Comparison of ENCODE assay signal across 1 cellular context in the genomic region with DNA sequence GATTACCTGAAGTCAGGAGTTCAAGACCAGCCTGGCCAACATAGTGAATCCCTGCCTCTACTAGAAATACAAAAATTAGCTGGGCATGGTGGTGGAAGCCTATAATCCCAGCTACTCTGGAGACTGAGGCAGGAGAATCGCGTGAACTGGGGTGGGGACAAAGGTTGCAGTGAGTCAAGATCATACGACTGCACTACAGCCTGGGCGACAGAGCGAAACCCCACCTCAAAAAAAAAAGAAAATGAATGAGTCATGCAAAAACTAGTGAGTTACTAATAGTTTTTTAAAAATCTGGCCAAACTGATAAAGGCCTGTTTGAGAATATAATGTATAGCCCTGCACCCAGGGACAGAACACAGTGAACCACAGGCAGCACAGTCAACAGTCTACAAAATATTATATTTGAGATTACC.
TF ChIP-seq lines count a peak whose summit lies in the region.

No MANE protein-coding gene starts in this region.

TF ChIP-seq in K562, 482 proteins besides CTCF, POLR2A, EP300 and RAD21 (continued from another document and continues in another):
- TF ChIP-seq, protein P1, sequence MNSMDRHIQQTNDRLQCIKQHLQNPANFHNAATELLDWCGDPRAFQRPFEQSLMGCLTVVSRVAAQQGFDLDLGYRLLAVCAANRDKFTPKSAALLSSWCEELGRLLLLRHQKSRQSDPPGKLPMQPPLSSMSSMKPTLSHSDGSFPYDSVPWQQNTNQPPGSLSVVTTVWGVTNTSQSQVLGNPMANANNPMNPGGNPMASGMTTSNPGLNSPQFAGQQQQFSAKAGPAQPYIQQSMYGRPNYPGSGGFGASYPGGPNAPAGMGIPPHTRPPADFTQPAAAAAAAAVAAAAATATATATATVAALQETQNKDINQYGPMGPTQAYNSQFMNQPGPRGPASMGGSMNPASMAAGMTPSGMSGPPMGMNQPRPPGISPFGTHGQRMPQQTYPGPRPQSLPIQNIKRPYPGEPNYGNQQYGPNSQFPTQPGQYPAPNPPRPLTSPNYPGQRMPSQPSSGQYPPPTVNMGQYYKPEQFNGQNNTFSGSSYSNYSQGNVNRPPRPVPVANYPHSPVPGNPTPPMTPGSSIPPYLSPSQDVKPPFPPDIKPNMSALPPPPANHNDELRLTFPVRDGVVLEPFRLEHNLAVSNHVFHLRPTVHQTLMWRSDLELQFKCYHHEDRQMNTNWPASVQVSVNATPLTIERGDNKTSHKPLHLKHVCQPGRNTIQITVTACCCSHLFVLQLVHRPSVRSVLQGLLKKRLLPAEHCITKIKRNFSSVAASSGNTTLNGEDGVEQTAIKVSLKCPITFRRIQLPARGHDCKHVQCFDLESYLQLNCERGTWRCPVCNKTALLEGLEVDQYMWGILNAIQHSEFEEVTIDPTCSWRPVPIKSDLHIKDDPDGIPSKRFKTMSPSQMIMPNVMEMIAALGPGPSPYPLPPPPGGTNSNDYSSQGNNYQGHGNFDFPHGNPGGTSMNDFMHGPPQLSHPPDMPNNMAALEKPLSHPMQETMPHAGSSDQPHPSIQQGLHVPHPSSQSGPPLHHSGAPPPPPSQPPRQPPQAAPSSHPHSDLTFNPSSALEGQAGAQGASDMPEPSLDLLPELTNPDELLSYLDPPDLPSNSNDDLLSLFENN (IDR thresholded peaks at IDR 0.05; ENCODE audit: low read depth in 2 of 2, low read length in 2 of 2) = no peak
- TF ChIP-seq SRSF3 (IDR thresholded peaks at IDR 0.05; ENCODE audit: insufficient read depth, low read length) (no peak), PHTF2 (CRISPR knock-in tag; IDR thresholded peaks at IDR 0.05) (no peak), KLF1 (tag; IDR thresholded peaks at IDR 0.05) (no peak), BRD9 (IDR thresholded peaks at IDR 0.05; ENCODE audit: low read depth, partially characterized antibody) (no peak), BRD4 (IDR thresholded peaks at IDR 0.05) (no peak), SP1 (CRISPR knock-in tag; IDR thresholded peaks at IDR 0.05) (0 out of 2 replicates have a peak, but pooled peaks have one; percentile 24), JUNB (CRISPR knock-in tag; conservative IDR thresholded peaks at IDR 0.05) (no peak), PML (IDR thresholded peaks at IDR 0.05; ENCODE audit: low read length) (no peak), ZNF583 (CRISPR knock-in tag; IDR thresholded peaks at IDR 0.05) (no peak), KDM4B (IDR thresholded peaks at IDR 0.05; ENCODE audit: borderline replicate concordance in 2 of 2, low read depth in 1 of 2) (no peak), GABPB2 (CRISPR knock-in tag; conservative IDR thresholded peaks at IDR 0.05) (no peak), SPI1 (IDR thresholded peaks at IDR 0.05; ENCODE audit: borderline replicate concordance, low read depth, low read length) (no peak), HMGN3 (IDR thresholded peaks at IDR 0.05; ENCODE audit: borderline replicate concordance, extremely low read depth, insufficient read length, low read depth, low read length) (no peak), SLC30A9 (CRISPR knock-in tag; IDR thresholded peaks at IDR 0.05) (no peak), GTF2E2 (tag; IDR thresholded peaks at IDR 0.05) (no peak), ZNF75A (CRISPR knock-in tag; IDR thresholded peaks at IDR 0.05) (no peak), NEUROD1 (IDR thresholded peaks at IDR 0.05; ENCODE audit: borderline replicate concordance, low read depth, low read length, partially characterized antibody) (no peak), TEAD1 (CRISPR knock-in tag; IDR thresholded peaks at IDR 0.05) (no peak), MTF1 (CRISPR knock-in tag; IDR thresholded peaks at IDR 0.05; ENCODE audit: borderline replicate concordance) (no peak), ILK (tag; IDR thresholded peaks at IDR 0.05; ENCODE audit: borderline replicate concordance, low read depth) (no peak), THRAP3 (IDR thresholded peaks at IDR 0.05; ENCODE audit: borderline replicate concordance) (no peak), TAL1 (IDR thresholded peaks at IDR 0.05) (peak; percentile 61), BCL6 (CRISPR knock-in tag; IDR thresholded peaks at IDR 0.05) (no peak), FUS (optimal IDR thresholded peaks at IDR 0.05; ENCODE audit: low read depth, low read length) (no peak), DACH1 (IDR thresholded peaks at IDR 0.05; ENCODE audit: partially characterized antibody) (peak; percentile 28), GATAD2B (IDR thresholded peaks at IDR 0.05; ENCODE audit: borderline replicate concordance) (no peak), TCFL5 (CRISPR knock-in tag; conservative IDR thresholded peaks at IDR 0.05) (no peak), COPS2 (conservative IDR thresholded peaks at IDR 0.05) (no peak), LCOR (CRISPR knock-in tag; IDR thresholded peaks at IDR 0.05) (no peak), TRIM24 (IDR thresholded peaks at IDR 0.05) (peak in 1 of 2 experiments; percentile 71; a peak in 2 of 4 replicates), SOX6 (IDR thresholded peaks at IDR 0.05) (peak; percentile 24; the same call in 1 of the 2 replicates), KLF10 (CRISPR knock-in tag; IDR thresholded peaks at IDR 0.05) (no peak), MYNN (IDR thresholded peaks at IDR 0.05) (no peak), MYNN (CRISPR knock-in tag; IDR thresholded peaks at IDR 0.05) (no peak), JUND (IDR thresholded peaks at IDR 0.05; ENCODE audit: borderline replicate concordance, low read depth, low read length) (peak; percentile 90), JUND (tag; IDR thresholded peaks at IDR 0.05; ENCODE audit: borderline replicate concordance, low read depth, low read length) (peak; percentile 84), FOXM1 (IDR thresholded peaks at IDR 0.05; ENCODE audit: low read depth) (peak; percentile 23; the same call in 1 of the 2 replicates), FOXM1 (CRISPR knock-in tag; IDR thresholded peaks at IDR 0.05; ENCODE audit: low read depth) (no peak), ESRRB (CRISPR knock-in tag; IDR thresholded peaks at IDR 0.05; ENCODE audit: borderline replicate concordance) (no peak), ZNF444 (CRISPR knock-in tag; IDR thresholded peaks at IDR 0.05) (no peak), ESRRA (IDR thresholded peaks at IDR 0.05; ENCODE audit: borderline replicate concordance, low read depth) (no peak), KLF6 (CRISPR knock-in tag; IDR thresholded peaks at IDR 0.05; ENCODE audit: borderline replicate concordance) (no peak), HMG20A (CRISPR knock-in tag; conservative IDR thresholded peaks at IDR 0.05) (no peak), HEY1 (CRISPR knock-in tag; IDR thresholded peaks at IDR 0.05; ENCODE audit: borderline replicate concordance) (no peak), CBX8 (IDR thresholded peaks at IDR 0.05; ENCODE audit: borderline replicate concordance, extremely low read depth, low read depth, low read length, poor library complexity, severe bottlenecking) (no peak), ZNF175 (CRISPR knock-in tag; IDR thresholded peaks at IDR 0.05; ENCODE audit: low read depth) (peak; percentile 68; the same call in 1 of the 2 replicates), NR2C1 (IDR thresholded peaks at IDR 0.05) (peak; percentile 61; the same call in 1 of the 2 replicates), NR2C1 (tag; IDR thresholded peaks at IDR 0.05) (peak; percentile 59; the same call in 1 of the 2 replicates), ZNF124 (CRISPR knock-in tag; IDR thresholded peaks at IDR 0.05) (no peak), ZNF778 (CRISPR knock-in tag; IDR thresholded peaks at IDR 0.05) (no peak), HNRNPLL (IDR thresholded peaks at IDR 0.05; ENCODE audit: low read depth, low read length, poor library complexity, severe bottlenecking) (no peak), PTRF (tag; IDR thresholded peaks at IDR 0.05) (no peak), ZFP1 (CRISPR knock-in tag; IDR thresholded peaks at IDR 0.05) (no peak), SETDB1 (IDR thresholded peaks at IDR 0.05; ENCODE audit: low read length) (no peak), NCOR1 (IDR thresholded peaks at IDR 0.05) (peak; percentile 60; the same call in 1 of the 2 replicates), ZBED1 (IDR thresholded peaks at IDR 0.05) (no peak)
- TF ChIP-seq, protein P2, sequence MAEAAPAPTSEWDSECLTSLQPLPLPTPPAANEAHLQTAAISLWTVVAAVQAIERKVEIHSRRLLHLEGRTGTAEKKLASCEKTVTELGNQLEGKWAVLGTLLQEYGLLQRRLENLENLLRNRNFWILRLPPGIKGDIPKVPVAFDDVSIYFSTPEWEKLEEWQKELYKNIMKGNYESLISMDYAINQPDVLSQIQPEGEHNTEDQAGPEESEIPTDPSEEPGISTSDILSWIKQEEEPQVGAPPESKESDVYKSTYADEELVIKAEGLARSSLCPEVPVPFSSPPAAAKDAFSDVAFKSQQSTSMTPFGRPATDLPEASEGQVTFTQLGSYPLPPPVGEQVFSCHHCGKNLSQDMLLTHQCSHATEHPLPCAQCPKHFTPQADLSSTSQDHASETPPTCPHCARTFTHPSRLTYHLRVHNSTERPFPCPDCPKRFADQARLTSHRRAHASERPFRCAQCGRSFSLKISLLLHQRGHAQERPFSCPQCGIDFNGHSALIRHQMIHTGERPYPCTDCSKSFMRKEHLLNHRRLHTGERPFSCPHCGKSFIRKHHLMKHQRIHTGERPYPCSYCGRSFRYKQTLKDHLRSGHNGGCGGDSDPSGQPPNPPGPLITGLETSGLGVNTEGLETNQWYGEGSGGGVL (CRISPR knock-in tag; IDR thresholded peaks at IDR 0.05) = no peak
- TF ChIP-seq, protein P3, sequence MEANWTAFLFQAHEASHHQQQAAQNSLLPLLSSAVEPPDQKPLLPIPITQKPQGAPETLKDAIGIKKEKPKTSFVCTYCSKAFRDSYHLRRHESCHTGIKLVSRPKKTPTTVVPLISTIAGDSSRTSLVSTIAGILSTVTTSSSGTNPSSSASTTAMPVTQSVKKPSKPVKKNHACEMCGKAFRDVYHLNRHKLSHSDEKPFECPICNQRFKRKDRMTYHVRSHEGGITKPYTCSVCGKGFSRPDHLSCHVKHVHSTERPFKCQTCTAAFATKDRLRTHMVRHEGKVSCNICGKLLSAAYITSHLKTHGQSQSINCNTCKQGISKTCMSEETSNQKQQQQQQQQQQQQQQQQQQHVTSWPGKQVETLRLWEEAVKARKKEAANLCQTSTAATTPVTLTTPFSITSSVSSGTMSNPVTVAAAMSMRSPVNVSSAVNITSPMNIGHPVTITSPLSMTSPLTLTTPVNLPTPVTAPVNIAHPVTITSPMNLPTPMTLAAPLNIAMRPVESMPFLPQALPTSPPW (CRISPR knock-in tag; IDR thresholded peaks at IDR 0.05) = no peak
- TF ChIP-seq, protein P4, sequence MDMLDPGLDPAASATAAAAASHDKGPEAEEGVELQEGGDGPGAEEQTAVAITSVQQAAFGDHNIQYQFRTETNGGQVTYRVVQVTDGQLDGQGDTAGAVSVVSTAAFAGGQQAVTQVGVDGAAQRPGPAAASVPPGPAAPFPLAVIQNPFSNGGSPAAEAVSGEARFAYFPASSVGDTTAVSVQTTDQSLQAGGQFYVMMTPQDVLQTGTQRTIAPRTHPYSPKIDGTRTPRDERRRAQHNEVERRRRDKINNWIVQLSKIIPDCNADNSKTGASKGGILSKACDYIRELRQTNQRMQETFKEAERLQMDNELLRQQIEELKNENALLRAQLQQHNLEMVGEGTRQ (CRISPR knock-in tag; IDR thresholded peaks at IDR 0.05) = no peak
- TF ChIP-seq, protein P5, sequence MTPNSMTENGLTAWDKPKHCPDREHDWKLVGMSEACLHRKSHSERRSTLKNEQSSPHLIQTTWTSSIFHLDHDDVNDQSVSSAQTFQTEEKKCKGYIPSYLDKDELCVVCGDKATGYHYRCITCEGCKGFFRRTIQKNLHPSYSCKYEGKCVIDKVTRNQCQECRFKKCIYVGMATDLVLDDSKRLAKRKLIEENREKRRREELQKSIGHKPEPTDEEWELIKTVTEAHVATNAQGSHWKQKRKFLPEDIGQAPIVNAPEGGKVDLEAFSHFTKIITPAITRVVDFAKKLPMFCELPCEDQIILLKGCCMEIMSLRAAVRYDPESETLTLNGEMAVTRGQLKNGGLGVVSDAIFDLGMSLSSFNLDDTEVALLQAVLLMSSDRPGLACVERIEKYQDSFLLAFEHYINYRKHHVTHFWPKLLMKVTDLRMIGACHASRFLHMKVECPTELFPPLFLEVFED (CRISPR knock-in tag; conservative IDR thresholded peaks at IDR 0.05) = no peak
- TF ChIP-seq, protein P6, sequence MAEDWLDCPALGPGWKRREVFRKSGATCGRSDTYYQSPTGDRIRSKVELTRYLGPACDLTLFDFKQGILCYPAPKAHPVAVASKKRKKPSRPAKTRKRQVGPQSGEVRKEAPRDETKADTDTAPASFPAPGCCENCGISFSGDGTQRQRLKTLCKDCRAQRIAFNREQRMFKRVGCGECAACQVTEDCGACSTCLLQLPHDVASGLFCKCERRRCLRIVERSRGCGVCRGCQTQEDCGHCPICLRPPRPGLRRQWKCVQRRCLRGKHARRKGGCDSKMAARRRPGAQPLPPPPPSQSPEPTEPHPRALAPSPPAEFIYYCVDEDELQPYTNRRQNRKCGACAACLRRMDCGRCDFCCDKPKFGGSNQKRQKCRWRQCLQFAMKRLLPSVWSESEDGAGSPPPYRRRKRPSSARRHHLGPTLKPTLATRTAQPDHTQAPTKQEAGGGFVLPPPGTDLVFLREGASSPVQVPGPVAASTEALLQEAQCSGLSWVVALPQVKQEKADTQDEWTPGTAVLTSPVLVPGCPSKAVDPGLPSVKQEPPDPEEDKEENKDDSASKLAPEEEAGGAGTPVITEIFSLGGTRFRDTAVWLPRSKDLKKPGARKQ (CRISPR knock-in tag; IDR thresholded peaks at IDR 0.05) = no peak
- TF ChIP-seq, protein P7, sequence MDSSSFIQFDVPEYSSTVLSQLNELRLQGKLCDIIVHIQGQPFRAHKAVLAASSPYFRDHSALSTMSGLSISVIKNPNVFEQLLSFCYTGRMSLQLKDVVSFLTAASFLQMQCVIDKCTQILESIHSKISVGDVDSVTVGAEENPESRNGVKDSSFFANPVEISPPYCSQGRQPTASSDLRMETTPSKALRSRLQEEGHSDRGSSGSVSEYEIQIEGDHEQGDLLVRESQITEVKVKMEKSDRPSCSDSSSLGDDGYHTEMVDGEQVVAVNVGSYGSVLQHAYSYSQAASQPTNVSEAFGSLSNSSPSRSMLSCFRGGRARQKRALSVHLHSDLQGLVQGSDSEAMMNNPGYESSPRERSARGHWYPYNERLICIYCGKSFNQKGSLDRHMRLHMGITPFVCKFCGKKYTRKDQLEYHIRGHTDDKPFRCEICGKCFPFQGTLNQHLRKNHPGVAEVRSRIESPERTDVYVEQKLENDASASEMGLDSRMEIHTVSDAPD (CRISPR knock-in tag; IDR thresholded peaks at IDR 0.05) = no peak
- TF ChIP-seq, protein P8, sequence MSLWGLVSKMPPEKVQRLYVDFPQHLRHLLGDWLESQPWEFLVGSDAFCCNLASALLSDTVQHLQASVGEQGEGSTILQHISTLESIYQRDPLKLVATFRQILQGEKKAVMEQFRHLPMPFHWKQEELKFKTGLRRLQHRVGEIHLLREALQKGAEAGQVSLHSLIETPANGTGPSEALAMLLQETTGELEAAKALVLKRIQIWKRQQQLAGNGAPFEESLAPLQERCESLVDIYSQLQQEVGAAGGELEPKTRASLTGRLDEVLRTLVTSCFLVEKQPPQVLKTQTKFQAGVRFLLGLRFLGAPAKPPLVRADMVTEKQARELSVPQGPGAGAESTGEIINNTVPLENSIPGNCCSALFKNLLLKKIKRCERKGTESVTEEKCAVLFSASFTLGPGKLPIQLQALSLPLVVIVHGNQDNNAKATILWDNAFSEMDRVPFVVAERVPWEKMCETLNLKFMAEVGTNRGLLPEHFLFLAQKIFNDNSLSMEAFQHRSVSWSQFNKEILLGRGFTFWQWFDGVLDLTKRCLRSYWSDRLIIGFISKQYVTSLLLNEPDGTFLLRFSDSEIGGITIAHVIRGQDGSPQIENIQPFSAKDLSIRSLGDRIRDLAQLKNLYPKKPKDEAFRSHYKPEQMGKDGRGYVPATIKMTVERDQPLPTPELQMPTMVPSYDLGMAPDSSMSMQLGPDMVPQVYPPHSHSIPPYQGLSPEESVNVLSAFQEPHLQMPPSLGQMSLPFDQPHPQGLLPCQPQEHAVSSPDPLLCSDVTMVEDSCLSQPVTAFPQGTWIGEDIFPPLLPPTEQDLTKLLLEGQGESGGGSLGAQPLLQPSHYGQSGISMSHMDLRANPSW (CRISPR knock-in tag; IDR thresholded peaks at IDR 0.05) = no peak
